In genomic region chr12:11648514-11649412, GRCh38 we compare ENCODE assay signal across 1 cellular context.
TF ChIP-seq lines count a peak whose summit lies in the region.

No MANE protein-coding gene starts in this region.

TF ChIP-seq in SK-N-SH treated with all-trans-retinoic acid at 6 μM for 48 hours, 23 proteins besides CTCF, POLR2A, EP300 and RAD21 (continued from another document):
- TF ChIP-seq PATZ1 (CRISPR knock-in tag; IDR thresholded peaks at IDR 0.05; ENCODE audit: borderline replicate concordance): no peak
